ENCODE assay signal across 1 cellular context in genomic region chr18:74739926-74740325, GRCh38.
TF ChIP-seq lines count a peak whose summit lies in the region.

No MANE protein-coding gene starts in this region.

TF ChIP-seq in GM23338, 12 proteins besides CTCF, POLR2A, EP300 and RAD21 (continued from another document):
- TF ChIP-seq ZNF462 (CRISPR knock-in tag; IDR thresholded peaks at IDR 0.05): no peak
- TF ChIP-seq, protein P1, sequence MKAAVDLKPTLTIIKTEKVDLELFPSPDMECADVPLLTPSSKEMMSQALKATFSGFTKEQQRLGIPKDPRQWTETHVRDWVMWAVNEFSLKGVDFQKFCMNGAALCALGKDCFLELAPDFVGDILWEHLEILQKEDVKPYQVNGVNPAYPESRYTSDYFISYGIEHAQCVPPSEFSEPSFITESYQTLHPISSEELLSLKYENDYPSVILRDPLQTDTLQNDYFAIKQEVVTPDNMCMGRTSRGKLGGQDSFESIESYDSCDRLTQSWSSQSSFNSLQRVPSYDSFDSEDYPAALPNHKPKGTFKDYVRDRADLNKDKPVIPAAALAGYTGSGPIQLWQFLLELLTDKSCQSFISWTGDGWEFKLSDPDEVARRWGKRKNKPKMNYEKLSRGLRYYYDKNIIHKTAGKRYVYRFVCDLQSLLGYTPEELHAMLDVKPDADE (IDR thresholded peaks at IDR 0.05): no peak
